In genomic region chr18:76686737-76687231, GRCh38 we compare ENCODE assay signal across 1 cellular context.
TF ChIP-seq lines count a peak whose summit lies in the region.

No MANE protein-coding gene starts in this region.

TF ChIP-seq in SK-N-SH, 30 proteins besides CTCF, POLR2A, EP300 and RAD21 (continued from another document):
- TF ChIP-seq IRF3 (IDR thresholded peaks at IDR 0.05; ENCODE audit: low read depth, low read length) (no peak), FOXJ3 (CRISPR knock-in tag; IDR thresholded peaks at IDR 0.05) (no peak), RFX5 (IDR thresholded peaks at IDR 0.05; ENCODE audit: low read length) (no peak), FOSL2 (IDR thresholded peaks at IDR 0.05; ENCODE audit: borderline replicate concordance, low read depth) (no peak)
